23 cellular contexts compared by ENCODE assay signal in the genomic region with DNA sequence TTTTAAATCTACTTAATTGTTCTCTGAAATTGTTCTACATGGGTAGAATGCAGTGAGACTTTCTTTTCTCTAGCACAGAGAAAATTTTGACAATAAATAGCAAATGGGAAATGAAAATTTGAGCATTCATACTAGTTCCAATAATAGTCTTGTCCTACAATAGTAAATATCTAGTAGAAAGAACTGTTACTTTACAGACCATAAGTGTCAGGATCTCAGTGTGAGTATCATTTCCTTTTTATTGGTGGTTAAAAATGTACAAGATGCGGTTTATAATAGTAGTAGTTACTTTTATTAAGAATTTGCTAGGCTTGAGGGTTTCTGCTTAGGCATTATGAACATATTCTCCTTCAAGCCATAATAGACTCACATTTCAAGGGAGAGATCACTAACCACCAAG. TPM values are rescaled to one million over a fixed set of nuclear protein-coding genes. Genes with fewer than 3 reads are reported as not detected.
A peak's percentile ranks its signal among the peaks of the same experiment; 100 is the strongest.
DNase-seq lines count a peak whose midpoint lies in the region; ATAC-seq, FAIRE-seq and TF ChIP-seq lines count a peak whose summit lies in the region.
"Had no signal": no experiment of that assay in that cellular context is flagged by ENCODE, and none has a peak within 500 bp of the region (broad histone marks: within the 10 kb centered on the region; RNA-seq: fewer than 3 reads in every experiment).

No MANE protein-coding gene starts in this region.

- no peaks in the 10 kb centered on the region for H3K36me3 ChIP-seq in astrocyte (ENCODE audit: insufficient read depth, low read length)
- H3K36me3 ChIP-seq: BE2C had no signal

- H3K79me2 ChIP-seq in astrocyte (ENCODE audit: insufficient read depth, low read length), result no peaks in the 10 kb centered on the region

- peaks cover 9% of the 10 kb centered on the region for H3K9me3 Mint-ChIP-seq in astrocyte (ENCODE audit: unreplicated experiment)
- H3K9me3 Mint-ChIP-seq: CD4-positive, alpha-beta T cell had no signal

- H3K9me3 ChIP-seq in astrocyte (ENCODE audit: insufficient read depth, low read depth, low read length), result no peaks in the 10 kb centered on the region
- H3K9me3 ChIP-seq: BE2C had no signal

- peaks cover 8% of the 10 kb centered on the region for H3K4me1 Mint-ChIP-seq in astrocyte (ENCODE audit: low read depth, unreplicated experiment)

- H3K36me3 Mint-ChIP-seq in astrocyte (ENCODE audit: low read depth, unreplicated experiment), result peaks cover 2% of the 10 kb centered on the region

- DNase-seq in astrocyte (ENCODE audit: low read depth) (no peak), inferior parietal cortex (ENCODE audit: extremely low spot score) (no peak), NCI-H524 (lab: John Stamatoyannopoulos, UW) (no peak), middle frontal gyrus (ENCODE audit: extremely low spot score, low spot score) (no peak)
- DNase-seq: BE2C; CD4-positive, alpha-beta T cell; DMS79 treated with DMSO at 0.1 percent for 48 hours; HCEC 1CT; NCI-H1417; NCI-H2029; NCI-H510A; NCI-H82; Right ventricle myocardium superior; T1000 had no signal

- H3K4me2 ChIP-seq in astrocyte (ENCODE audit: low read length), result no peak overlapping the region

- ATAC-seq in GM18867 (IDR thresholded peaks at IDR 0.05; ENCODE audit: unreplicated experiment) (peak; percentile 64), GM21360 (IDR thresholded peaks at IDR 0.05; ENCODE audit: unreplicated experiment) (peak; percentile 65), HG02885 (IDR thresholded peaks at IDR 0.05; ENCODE audit: poor library complexity, unreplicated experiment) (peak; percentile 59)

- no peak overlapping the region for H3K27ac ChIP-seq in astrocyte (ENCODE audit: low read depth, low read length)
- H3K27ac ChIP-seq: HL-60, SK-N-MC, VCaP had no signal

- peaks cover 2% of the 10 kb centered on the region for H3K27me3 Mint-ChIP-seq in astrocyte (ENCODE audit: low read depth, unreplicated experiment)
- H3K27me3 Mint-ChIP-seq: CD4-positive, alpha-beta T cell had no signal

- no peak overlapping the region for H3K4me3 Mint-ChIP-seq in astrocyte (ENCODE audit: unreplicated experiment)
- H3K4me3 Mint-ChIP-seq: CD4-positive, alpha-beta T cell had no signal

- H3K4me3 ChIP-seq in astrocyte (ENCODE audit: insufficient read depth, low read depth, low read length), result no peak overlapping the region
- H3K4me3 ChIP-seq: SK-N-MC had no signal

- H3K9ac ChIP-seq in astrocyte (ENCODE audit: low read length), result no peak overlapping the region

- no peak overlapping the region for H3K27ac Mint-ChIP-seq in astrocyte (ENCODE audit: unreplicated experiment)
- H3K27ac Mint-ChIP-seq: CD4-positive, alpha-beta T cell had no signal

- no peaks in the 10 kb centered on the region for H3K27me3 ChIP-seq in astrocyte (ENCODE audit: insufficient read depth, low read length)
- H3K27me3 ChIP-seq: BE2C had no signal

- H2AFZ ChIP-seq in astrocyte (ENCODE audit: low read depth, low read length), result no peak overlapping the region

- H4K20me1 ChIP-seq in astrocyte (ENCODE audit: insufficient read depth, low read length), result no peaks in the 10 kb centered on the region

- TF ChIP-seq CTCF in astrocyte (IDR thresholded peaks at IDR 0.05; ENCODE audit: insufficient read depth, low read depth, low read length), result no peak

- peaks cover 5% of the 10 kb centered on the region for H3K4me1 ChIP-seq in astrocyte (ENCODE audit: insufficient read depth, low read length)

- peak; percentile 13 for FAIRE-seq in astrocyte (lab: Jason Lieb, UNC)
- FAIRE-seq: HTR-8/SVneo, RCC 7860 had no signal

RNA-seq across cellular contexts. Expression of gene KCNE4, which starts 43.2 kb away (rescaled TPM):
- 0.27 and 0.34 TPM in 2 replicates for total RNA-seq in astrocyte
- total RNA-seq: CD4-positive, alpha-beta T cell; G401 had no signal
